ENCODE assay signal across 9 cellular contexts in genomic region chr2:136394136-136395060, GRCh38.
DNase-seq lines count a peak whose midpoint lies in the region; ATAC-seq and TF ChIP-seq lines count a peak whose summit lies in the region.
"Had no signal": no experiment of that assay in that cellular context is flagged by ENCODE, and none has a peak within 500 bp of the region (broad histone marks: within the 10 kb centered on the region; RNA-seq: fewer than 3 reads in every experiment).

No MANE protein-coding gene starts in this region.

- H3K4me3 ChIP-seq in esophagus muscularis mucosa, result no peak overlapping the region

- no peak for TF ChIP-seq EP300 in esophagus muscularis mucosa (IDR thresholded peaks at IDR 0.05)

- H3K27ac Mint-ChIP-seq in chondrocyte (ENCODE audit: unreplicated experiment), result no peak overlapping the region

- peak; percentile 39 for DNase-seq in esophagus muscularis mucosa (ENCODE audit: extremely low spot score)
- no peak for DNase-seq in chondrocyte (ENCODE audit: low spot score)
- DNase-seq in cardiac septum (ENCODE audit: low spot score), result no peak
- DNase-seq: occipital lobe had no signal

- H3K27ac ChIP-seq in esophagus muscularis mucosa (replicated peaks in 1 of 4), result no peak overlapping the region

- peaks cover 20% of the 10 kb centered on the region for H3K27me3 Mint-ChIP-seq in chondrocyte (ENCODE audit: low read depth)

- TF ChIP-seq POLR2A in esophagus muscularis mucosa (IDR thresholded peaks at IDR 0.05; ENCODE audit: low read depth), result no peak

- no peak overlapping the region for H3K4me3 Mint-ChIP-seq in chondrocyte (ENCODE audit: unreplicated experiment)

- intact Hi-C loops in esophagus muscularis mucosa (cut with DNase I) (no loop called here), cardiac septum (cut with DNase I) (no loop called here)

- H3K27me3 ChIP-seq in esophagus muscularis mucosa, result peaks cover 0 to 4% (median 0%) of the 10 kb centered on the region in 4 donors

- TF ChIP-seq CTCF in esophagus muscularis mucosa (IDR thresholded peaks at IDR 0.05) (no peak), chondrocyte (IDR thresholded peaks at IDR 0.05) (no peak)

- H3K4me1 Mint-ChIP-seq in chondrocyte (ENCODE audit: low read depth), result no peaks in the 10 kb centered on the region

- H3K36me3 Mint-ChIP-seq in chondrocyte (ENCODE audit: low read depth), result no peaks in the 10 kb centered on the region

- ATAC-seq in GM18870 (IDR thresholded peaks at IDR 0.05; ENCODE audit: unreplicated experiment) (peak; percentile 62), GM21447 (IDR thresholded peaks at IDR 0.05; ENCODE audit: unreplicated experiment) (peak; percentile 74), HG03175 (IDR thresholded peaks at IDR 0.05; ENCODE audit: unreplicated experiment) (peak; percentile 46), GM18520 (IDR thresholded peaks at IDR 0.05; ENCODE audit: unreplicated experiment) (no peak)
- ATAC-seq: Panc1 had no signal

- H3K9me3 Mint-ChIP-seq in chondrocyte (ENCODE audit: low read depth), result no peaks in the 10 kb centered on the region

- H3K36me3 ChIP-seq in esophagus muscularis mucosa, result no peaks in the 10 kb centered on the region

- H3K9me3 ChIP-seq in esophagus muscularis mucosa, result no peaks in the 10 kb centered on the region

- no peaks in the 10 kb centered on the region for H3K4me1 ChIP-seq in esophagus muscularis mucosa

- WGBS in esophagus muscularis mucosa, result 74% methylated on average over 8 of the region's 8 CpGs
